18 cellular contexts compared by ENCODE assay signal in the genomic region with DNA sequence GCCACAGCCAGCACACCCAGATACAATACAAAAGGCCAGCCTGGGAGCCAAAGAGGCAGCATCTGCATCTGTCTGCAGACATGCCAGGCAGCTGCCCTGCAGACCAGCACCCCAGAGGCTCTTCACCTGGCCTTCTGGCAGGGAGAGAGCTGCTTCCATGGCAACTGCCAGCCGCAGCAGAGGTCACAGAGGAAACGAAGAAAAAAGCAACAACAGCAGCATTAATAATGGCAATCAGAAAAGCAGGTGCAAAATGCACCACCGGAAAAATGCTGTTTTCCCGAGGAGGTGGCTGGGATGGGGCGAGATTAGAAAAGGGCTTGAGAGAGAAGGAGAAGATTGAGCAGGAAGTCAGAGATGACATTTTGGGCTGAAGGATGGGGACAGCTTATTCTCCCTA.
DNase-seq lines count a peak whose midpoint lies in the region; ATAC-seq and TF ChIP-seq lines count a peak whose summit lies in the region.
"Had no signal": no experiment of that assay in that cellular context is flagged by ENCODE, and none has a peak within 500 bp of the region (broad histone marks: within the 10 kb centered on the region; RNA-seq: fewer than 3 reads in every experiment).

No MANE protein-coding gene starts in this region.

- no peak for TF ChIP-seq POLR2A in Peyer's patch (IDR thresholded peaks at IDR 0.05)

- DNase-seq in DMS 273 (lab: John Stamatoyannopoulos, UW; ENCODE audit: unreplicated experiment) (peak; percentile 62), DMS 273 treated with DMSO at 0.1 percent for 48 hours (lab: John Stamatoyannopoulos, UW) (no peak), NCI-H2196 (lab: John Stamatoyannopoulos, UW; ENCODE audit: unreplicated experiment) (peak; percentile 92), SHP77 (lab: John Stamatoyannopoulos, UW) (peak; percentile 86 to 90), NCI-H1694 (lab: John Stamatoyannopoulos, UW) (no peak), Peyer's patch (no peak)
- DNase-seq: activated CD4-positive, alpha-beta T cell treated with anti-CD3 and anti-CD28 coated beads, Interleukin-2, amount 50 U/mL, for 4 hours; activated T-cell treated with anti-CD3 and anti-CD28 coated beads, Interleukin-2, amount 50 U/mL, for 4 hours; dermis blood vessel endothelial cell; heart right ventricle; PC-3; stimulated activated CD4-positive, alpha-beta T cell treated with anti-CD3 and anti-CD28 coated beads, Interleukin-4, amount 100 ng/mL, for 4 hours; thyroid gland had no signal

- no peak overlapping the region for H3K27ac ChIP-seq in Peyer's patch
- H3K27ac ChIP-seq: 22Rv1, esophagus muscularis mucosa, heart right ventricle, thyroid gland had no signal

- no peaks in the 10 kb centered on the region for H3K36me3 ChIP-seq in Peyer's patch
- H3K36me3 ChIP-seq: esophagus muscularis mucosa, heart right ventricle, thyroid gland had no signal

- TF ChIP-seq CTCF in Peyer's patch (IDR thresholded peaks at IDR 0.05) = no peak

- no peaks in the 10 kb centered on the region for H3K9me3 ChIP-seq in Peyer's patch
- H3K9me3 ChIP-seq: esophagus muscularis mucosa, thyroid gland had no signal

- no peak overlapping the region for H3K4me3 ChIP-seq in Peyer's patch
- H3K4me3 ChIP-seq: esophagus muscularis mucosa, heart right ventricle, thyroid gland had no signal

- no peaks in the 10 kb centered on the region for H3K4me1 ChIP-seq in Peyer's patch
- H3K4me1 ChIP-seq: esophagus muscularis mucosa, heart right ventricle, thyroid gland had no signal

- no peak for ATAC-seq in GM18502 (IDR thresholded peaks at IDR 0.05; ENCODE audit: poor library complexity, unreplicated experiment)
- no peak for ATAC-seq in HG03439 (IDR thresholded peaks at IDR 0.05; ENCODE audit: unreplicated experiment)
- ATAC-seq: activated naive CD4-positive, alpha-beta T cell treated with anti-CD3 and anti-CD28 coated beads, Interleukin-2, amount 50 U/mL, for 72 hours; activated T-cell treated with anti-CD3 and anti-CD28 coated beads, Interleukin-2, amount 50 U/mL, for 4 hours; heart right ventricle; PC-3 had no signal

- H3K27me3 ChIP-seq in Peyer's patch = no peaks in the 10 kb centered on the region
- H3K27me3 ChIP-seq: thyroid gland had no signal

Comparison
In these comparisons a context has a peak if more than half of its experiments do, and no peak if none do; other contexts are left out.
1. DNase-seq: peak in DMS 273 (single experiment), NCI-H2196 (single experiment) and SHP77 (2 of 2); none in DMS 273 treated with DMSO at 0.1 percent for 48 hours (single experiment), NCI-H1694 (single experiment) and Peyer's patch (0 of 3).